Comparison of ENCODE assay signal across 20 cellular contexts in genomic region chr13:50924025-50924424, GRCh38. TPM values are rescaled to one million over a fixed set of nuclear protein-coding genes. Genes with fewer than 3 reads are reported as not detected.
A peak's percentile ranks its signal among the peaks of the same experiment; 100 is the strongest.
DNase-seq lines count a peak whose midpoint lies in the region; ATAC-seq, FAIRE-seq and TF ChIP-seq lines count a peak whose summit lies in the region.
"Had no signal": no experiment of that assay in that cellular context is flagged by ENCODE, and none has a peak within 500 bp of the region (broad histone marks: within the 10 kb centered on the region; RNA-seq: fewer than 3 reads in every experiment).

No MANE protein-coding gene starts in this region.

- peaks cover 19% of the 10 kb centered on the region for H3K4me1 Mint-ChIP-seq in T-helper 17 cell
- H3K4me1 Mint-ChIP-seq in naive thymus-derived CD8-positive, alpha-beta T cell, result peaks cover 23 to 62% (median 43%) of the 10 kb centered on the region in 4 donors

- no peak overlapping the region for H3K4me3 ChIP-seq in K562
- H3K4me3 ChIP-seq: BLaER1 had no signal

- no peaks in the 10 kb centered on the region for H4K20me1 ChIP-seq in K562 (replicated peaks; ENCODE audit: control insufficient read depth, insufficient read depth, low read length)

- H3K27me3 Mint-ChIP-seq in T-helper 17 cell, result no peaks in the 10 kb centered on the region
- H3K27me3 Mint-ChIP-seq in naive thymus-derived CD8-positive, alpha-beta T cell, result no peaks in the 10 kb centered on the region
- H3K27me3 Mint-ChIP-seq: CD4-positive, alpha-beta memory T cell; CD4-positive, CD25-positive, alpha-beta regulatory T cell; CD8-positive, alpha-beta memory T cell had no signal

- CTCF ChIA-PET in K562 (lab: Yijun Ruan, JAX; ENCODE audit: low intra/inter-chr PET ratio), result no interaction called here

- no peaks in the 10 kb centered on the region for H3K36me3 ChIP-seq in K562 (ENCODE audit: control insufficient read depth, insufficient read depth, low read length)
- H3K36me3 ChIP-seq: BE2C had no signal

- H3K27ac ChIP-seq in K562 (ENCODE audit: extremely low read depth, low read depth, low read length), result no peak overlapping the region
- H3K27ac ChIP-seq: 22Rv1, BLaER1 had no signal

- in situ Hi-C loops in K562 (cut with MboI), result no loop called here

- no peak for TF ChIP-seq EP300 in K562 (IDR thresholded peaks at IDR 0.05; ENCODE audit: low read length)

- intact Hi-C loops in K562 (cut with micrococcal nuclease), result no loop called here

- peaks cover 2% of the 10 kb centered on the region in 2 experiments; a peak in 3 of 5 replicates for H3K4me1 ChIP-seq in K562 (replicated peaks in 1 of 2; ENCODE audit: control insufficient read depth in 2 of 2, insufficient read depth in 2 of 2, low read length in 2 of 2)
- H3K4me1 ChIP-seq: BE2C had no signal

- no peak overlapping the region for H3K27ac Mint-ChIP-seq in T-helper 17 cell
- H3K27ac Mint-ChIP-seq in naive thymus-derived CD8-positive, alpha-beta T cell, result no peak overlapping the region
- H3K27ac Mint-ChIP-seq: CD14-positive monocyte; CD4-positive, alpha-beta memory T cell; CD4-positive, CD25-positive, alpha-beta regulatory T cell; CD8-positive, alpha-beta memory T cell had no signal

- no peak for TF ChIP-seq RAD21 in K562 (CRISPR knock-in tag; conservative IDR thresholded peaks at IDR 0.05 in 1 of 2, IDR thresholded peaks at IDR 0.05 in 1 of 2)

- H2AFZ ChIP-seq in K562 (ENCODE audit: low read depth, low read length), result no peak overlapping the region

- TF ChIP-seq CTCF in K562 (IDR thresholded peaks at IDR 0.05 in 2 of 3, conservative IDR thresholded peaks at IDR 0.05 in 1 of 3; ENCODE audit: insufficient read depth in 2 of 3, low read depth in 1 of 3, low read length in 3 of 3), result no peak

- peak overlapping the region; percentile 25 for H3K4me3 Mint-ChIP-seq in T-helper 17 cell
- H3K4me3 Mint-ChIP-seq in naive thymus-derived CD8-positive, alpha-beta T cell, result no peak overlapping the region
- H3K4me3 Mint-ChIP-seq: CD14-positive monocyte; CD8-positive, alpha-beta memory T cell had no signal

- peaks cover 9% of the 10 kb centered on the region for H3K9me3 ChIP-seq in T-helper 17 cell (ENCODE audit: control insufficient read depth, low read length, poor library complexity, severe bottlenecking)
- H3K9me3 ChIP-seq in K562 (replicated peaks; ENCODE audit: control insufficient read depth, insufficient read depth, low read depth, low read length), result peaks cover 8% of the 10 kb centered on the region; the same call in 1 of the 2 replicates
- H3K9me3 ChIP-seq: BE2C had no signal

- no peak overlapping the region for H3K9ac ChIP-seq in K562 (ENCODE audit: insufficient read depth in 1 of 2, low read depth in 2 of 2, low read length in 2 of 2)
- H3K9ac ChIP-seq: BLaER1 had no signal

- no peak for ATAC-seq in T-helper 17 cell
- no peak for ATAC-seq in K562
- ATAC-seq in naive thymus-derived CD8-positive, alpha-beta T cell, result no peak

- H3K9me1 ChIP-seq in K562 (ENCODE audit: control insufficient read depth, insufficient read depth, low read length), result no peaks in the 10 kb centered on the region

- H3K36me3 Mint-ChIP-seq in T-helper 17 cell (ENCODE audit: low read depth), result peaks cover 6% of the 10 kb centered on the region
- H3K36me3 Mint-ChIP-seq in naive thymus-derived CD8-positive, alpha-beta T cell, result peaks cover 24 to 43% (median 37%) of the 10 kb centered on the region in 3 donors

- no peak overlapping the region for H3K4me2 ChIP-seq in K562 (ENCODE audit: insufficient read depth, low read length)
- H3K4me2 ChIP-seq: BLaER1 had no signal

- no peak for DNase-seq in GM19239 (ENCODE audit: insufficient read length, low spot score)
- no peak for DNase-seq in T-helper 17 cell
- no peak for DNase-seq in K562 (ENCODE audit: extremely low read depth in 1 of 4, low spot score in 3 of 4)
- no peak for DNase-seq in mesenteric fat pad (ENCODE audit: low spot score)
- no peak for DNase-seq in NK-92 treated with Interleukin-12 subunit alpha and Interleukin-12 subunit beta, amount 100 ng/mL, for 24 hours (lab: John Stamatoyannopoulos, UW)
- DNase-seq in naive thymus-derived CD8-positive, alpha-beta T cell, result no peak
- DNase-seq: BE2C; C1 segment of cervical spinal cord; CD4-positive, alpha-beta memory T cell; CD4-positive, CD25-positive, alpha-beta regulatory T cell; CD8-positive, alpha-beta memory T cell; COR-L47; DMS79 treated with DMSO at 0.1 percent for 48 hours; GF-D8 had no signal

- peaks cover 45% of the 10 kb centered on the region for H3K79me2 ChIP-seq in K562 (ENCODE audit: control insufficient read depth, insufficient read depth, low read length)

- BruUV-seq in K562 (replicated peaks; lab: Mats Ljungman, UMichigan), result no TSS peak

- no peaks in the 10 kb centered on the region for H3K27me3 ChIP-seq in K562 (ENCODE audit: control insufficient read depth in 2 of 2, insufficient read depth in 2 of 2, low read length in 2 of 2)
- H3K27me3 ChIP-seq: BE2C, BLaER1 had no signal

- H3K9me3 Mint-ChIP-seq in naive thymus-derived CD8-positive, alpha-beta T cell, result peaks cover 7 to 42% (median 32%) of the 10 kb centered on the region in 9 donors

- FAIRE-seq in GM19239 (lab: Jason Lieb, UNC) (peak; percentile 55), K562 (lab: Jason Lieb, UNC) (no peak)
- FAIRE-seq: A204.1, G401.6, GM12891 had no signal

- no peak for TF ChIP-seq POLR2A in K562 (conservative IDR thresholded peaks at IDR 0.05)

- POLR2A ChIA-PET in K562 (lab: Yijun Ruan, JAX), result no interaction called here
- POLR2A ChIA-PET in naive thymus-derived CD8-positive, alpha-beta T cell (lab: Charles Lee), result no interaction called here

TF ChIP-seq in K562, 482 proteins besides CTCF, POLR2A, EP300 and RAD21:
- TF ChIP-seq ZNF507 (tag; conservative IDR thresholded peaks at IDR 0.05), result peak; percentile 82
- no peak for TF ChIP-seq E2F8 (IDR thresholded peaks at IDR 0.05; ENCODE audit: low read depth, partially characterized antibody)
- peak; percentile 52 for TF ChIP-seq RBM25 (IDR thresholded peaks at IDR 0.05; ENCODE audit: low read depth, low read length, severe bottlenecking)

RNA-seq across cellular contexts. Expression of gene RNASEH2B, which starts 14.4 kb away (rescaled TPM):
- total RNA-seq in T-helper 17 cell (10 to 100 TPM; 64.2 to 66.0 TPM), K562 (2014; rRNA removed) (61.1 and 62.5 TPM in 2 replicates), K562 (2014; rRNA removed; fragmentation: Illumina TruSeq; extraction: Trizol) (68.1 and 82.4 TPM in 2 replicates), K562 (2015; rRNA removed; fragmentation: Illumina TruSeq; extraction: Trizol) (97.0 and 109 TPM in 2 replicates), K562 (2021) (41.0 and 49.9 TPM in 2 replicates), mesenteric fat pad (31.6 TPM)
- 24.2 and 70.1 TPM in 2 replicates for total RNA-seq in K562 (2011; cell fraction: chromatin; rRNA removed; ENCODE audit: low replicate concordance)
- 17.2 and 24.5 TPM in 2 replicates for total RNA-seq in K562 (2011; cell fraction: nucleolus; rRNA removed)
- total RNA-seq in K562 (2011; cell fraction: nucleoplasm; rRNA removed), result 49.1 and 91.3 TPM in 2 replicates
- polyA plus RNA-seq in K562 (2011; rRNA removed) (57.6 and 70.2 TPM in 2 replicates), K562 (2014; fragmentation: Illumina TruSeq; extraction: Trizol) (68.2 and 83.7 TPM in 2 replicates), K562 (2014; fragmentation: Nextera tagmentation; extraction: Ambion mirVana) (10 to 100 TPM; 26.3 to 29.8 TPM), K562 (2014; rRNA removed) (44.3 and 44.5 TPM in 2 replicates)
- polyA plus RNA-seq in K562 (2011; cell fraction: cytosol; rRNA removed), result 15.1 and 22.0 TPM in 2 replicates
- 24.5 and 42.9 TPM in 2 replicates for polyA plus RNA-seq in K562 (2011; cell fraction: nucleus; rRNA removed)
- polyA plus RNA-seq in K562 (2012), result 67.3 and 71.4 TPM in 2 replicates
- 55.7 and 59.4 TPM in 2 replicates for polyA minus RNA-seq in K562 (2011; rRNA and poly(A)+ RNA removed)
- 14.6 and 19.9 TPM in 2 replicates for polyA minus RNA-seq in K562 (2011; cell fraction: cytosol; rRNA and poly(A)+ RNA removed)
- 46.9 and 69.3 TPM in 2 replicates for polyA minus RNA-seq in K562 (2011; cell fraction: nucleus; rRNA and poly(A)+ RNA removed)
- total RNA-seq in naive thymus-derived CD8-positive, alpha-beta T cell, result 10 to 100 TPM; 78.5 to 98.3 TPM
- 100 to 1,000 TPM; 101 to 118 (median 113) TPM for polyA plus RNA-seq in naive thymus-derived CD8-positive, alpha-beta T cell
